Comparison of ENCODE assay signal across 9 cellular contexts in the genomic region with DNA sequence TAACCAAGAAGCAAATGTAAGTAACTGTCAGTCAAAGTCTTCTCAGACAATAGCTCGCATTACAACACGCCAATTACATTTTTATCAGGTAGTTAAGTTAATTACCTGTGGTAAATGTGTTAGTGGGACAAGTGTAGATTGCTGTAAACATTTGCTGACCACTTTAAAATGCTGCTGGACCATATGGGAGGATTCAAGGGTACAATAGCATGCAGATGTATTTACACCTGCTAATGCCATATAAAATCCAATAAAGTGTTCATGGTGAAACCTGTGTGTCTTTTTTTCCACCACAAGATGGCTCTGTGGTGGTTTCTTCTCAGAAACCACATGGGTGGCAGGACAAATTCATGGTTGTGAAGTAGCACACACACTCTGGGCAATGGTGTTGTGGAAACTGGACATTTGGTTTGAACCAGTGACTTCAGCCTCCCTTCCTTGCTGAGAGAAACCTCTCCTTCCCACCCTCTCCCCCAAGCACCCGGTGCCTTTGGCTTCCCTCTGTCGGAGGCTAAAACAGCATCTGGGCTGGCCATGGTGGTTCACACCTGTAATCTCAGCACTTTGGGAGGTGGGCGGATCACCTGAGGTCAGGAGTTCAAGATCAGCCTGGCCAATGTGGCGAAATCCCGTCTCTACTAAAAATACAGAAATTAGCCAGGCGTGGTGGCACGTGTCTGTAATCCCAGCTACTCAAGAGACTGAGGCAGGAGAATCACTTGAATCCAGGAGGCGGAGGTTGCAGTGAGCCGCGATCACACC. TPM values are rescaled to one million over a fixed set of nuclear protein-coding genes. Genes with fewer than 3 reads are reported as not detected.
A peak's percentile ranks its signal among the peaks of the same experiment; 100 is the strongest.
DNase-seq lines count a peak whose midpoint lies in the region; ATAC-seq, FAIRE-seq and TF ChIP-seq lines count a peak whose summit lies in the region.
"Had no signal": no experiment of that assay in that cellular context is flagged by ENCODE, and none has a peak within 500 bp of the region (broad histone marks: within the 10 kb centered on the region; RNA-seq: fewer than 3 reads in every experiment).

No MANE protein-coding gene starts in this region.

- peak in 4 of 5 donors; percentile 12 to 60 (median 46) for DNase-seq in CD8-positive, alpha-beta memory T cell
- DNase-seq in NCI-H748 treated with DMSO at 0.1 percent for 48 hours (lab: John Stamatoyannopoulos, UW) = peak; percentile 98
- peak; percentile 45 for DNase-seq in amniotic epithelial cell (ENCODE audit: low read depth)
- no peak for DNase-seq in kidney
- DNase-seq in uterus = no peak
- no peak for DNase-seq in ecto neural progenitor cell (ENCODE audit: low spot score)

- no peak overlapping the region for H3K9ac ChIP-seq in kidney (ENCODE audit: low read length in 2 of 2)

- H3K4me1 Mint-ChIP-seq in CD8-positive, alpha-beta memory T cell = peaks cover 4 to 5% (median 5%) of the 10 kb centered on the region in 3 donors

- H3K4me3 Mint-ChIP-seq in CD8-positive, alpha-beta memory T cell = peak overlapping the region in 2 of 7 donors; percentile 20 to 68

- H3K27me3 Mint-ChIP-seq in CD8-positive, alpha-beta memory T cell = peaks cover 19 to 35% of the 10 kb centered on the region in 2 donors

- ATAC-seq in GM19351 (IDR thresholded peaks at IDR 0.05; ENCODE audit: unreplicated experiment) (peak; percentile 54), HG03139 (IDR thresholded peaks at IDR 0.05; ENCODE audit: unreplicated experiment) (no peak)

- peaks cover 7% of the 10 kb centered on the region for H3K27me3 ChIP-seq in CD8-positive, alpha-beta memory T cell (ENCODE audit: insufficient read depth, low read length, poor library complexity, severe bottlenecking)
- H3K27me3 ChIP-seq in uterus = no peaks in the 10 kb centered on the region

- peak overlapping the region in 2 of 8 donors; percentile 53 to 54 for H3K27ac Mint-ChIP-seq in CD8-positive, alpha-beta memory T cell

- FAIRE-seq in kidney (lab: Jason Lieb, UNC) = no peak

- no peak overlapping the region for H3K4me3 ChIP-seq in CD8-positive, alpha-beta memory T cell (ENCODE audit: low read length)
- no peak overlapping the region for H3K4me3 ChIP-seq in kidney (ENCODE audit: low read length in 2 of 2)
- H3K4me3 ChIP-seq in uterus = no peak overlapping the region
- H3K4me3 ChIP-seq: SJSA1 had no signal

- TF ChIP-seq CTCF in kidney (IDR thresholded peaks at IDR 0.05; ENCODE audit: borderline replicate concordance, extremely low read depth, insufficient read depth) (peak; percentile 34), uterus (IDR thresholded peaks at IDR 0.05) (peak in 3 of 4 experiments; percentile 27 to 46 (median 36))

- H3K9me3 ChIP-seq in CD8-positive, alpha-beta memory T cell (ENCODE audit: low read length) = no peaks in the 10 kb centered on the region
- peaks cover 0 to 3% of the 10 kb centered on the region in 2 donors for H3K9me3 ChIP-seq in kidney (ENCODE audit: control insufficient read depth in 1 of 2, low read length in 2 of 2)
- no peaks in the 10 kb centered on the region for H3K9me3 ChIP-seq in uterus
- H3K9me3 ChIP-seq: SJSA1 had no signal

- intact Hi-C loops in kidney (cut with DNase I) = no loop called here
- intact Hi-C loops in uterus (cut with DNase I; ENCODE audit: low total_unique reads) = no loop called here

- H3K36me3 Mint-ChIP-seq in CD8-positive, alpha-beta memory T cell = no peaks in the 10 kb centered on the region

- H3K36me3 ChIP-seq in CD8-positive, alpha-beta memory T cell (ENCODE audit: insufficient read depth, low read length) = no peaks in the 10 kb centered on the region
- H3K36me3 ChIP-seq in kidney (ENCODE audit: control insufficient read depth in 1 of 2, insufficient read depth in 2 of 2, low read length in 2 of 2) (no peaks in the 10 kb centered on the region), uterus (no peaks in the 10 kb centered on the region)
- H3K36me3 ChIP-seq: SJSA1 had no signal

- CTCF ChIA-PET in CD8-positive, alpha-beta memory T cell (lab: Charles Lee) = interaction anchor here (1.1 to 2.6 kb wide), 8 partner anchors 17 to 421 kb away, joined by 3 to 20 read pairs (median 4); no protein-coding TSS in a partner anchor

- no peak for TF ChIP-seq POLR2A in uterus (IDR thresholded peaks at IDR 0.05)

- H3K4me1 ChIP-seq in CD8-positive, alpha-beta memory T cell (ENCODE audit: insufficient read depth, low read length) = peaks cover 8% of the 10 kb centered on the region
- peaks cover 17 to 31% of the 10 kb centered on the region in 2 donors for H3K4me1 ChIP-seq in kidney (ENCODE audit: control insufficient read depth in 1 of 2, insufficient read depth in 1 of 2, low read depth in 1 of 2, low read length in 2 of 2)
- no peaks in the 10 kb centered on the region for H3K4me1 ChIP-seq in uterus

- H3K9me3 Mint-ChIP-seq in CD8-positive, alpha-beta memory T cell = no peaks in the 10 kb centered on the region

- H3K27ac ChIP-seq in CD8-positive, alpha-beta memory T cell (ENCODE audit: low read depth, low read length) = no peak overlapping the region
- H3K27ac ChIP-seq in kidney (ENCODE audit: low read depth in 2 of 2, low read length in 2 of 2) (no peak overlapping the region), uterus (no peak overlapping the region)
- H3K27ac ChIP-seq: SJSA1 had no signal

- POLR2A ChIA-PET in CD8-positive, alpha-beta memory T cell (lab: Charles Lee) = interaction anchor here (1.2 kb wide), 1 partner anchor 19 kb away, joined by 3 read pairs; no protein-coding TSS in a partner anchor

RNA-seq across cellular contexts. Expression of a gene that starts 18.1 kb away (rescaled TPM):
- total RNA-seq in CD8-positive, alpha-beta memory T cell = 100 to 1,000 TPM; 296 to 323 TPM
- polyA plus RNA-seq in CD8-positive, alpha-beta memory T cell = 606 TPM
- 64.8 TPM for total RNA-seq in kidney
- polyA plus RNA-seq in kidney (ENCODE audit: insufficient read depth, low read depth, low replicate concordance) = 126 TPM
- 100 to 1,000 TPM in 2 of 4 donors, 10 to 100 TPM in 2; 31.8 to 174 (median 98.3) TPM for total RNA-seq in uterus

RNA-seq across cellular contexts. Expression of a gene that starts 44.0 kb away (rescaled TPM):
- 10 to 100 TPM; 35.7 to 37.5 TPM for total RNA-seq in CD8-positive, alpha-beta memory T cell
- 88.2 TPM for polyA plus RNA-seq in CD8-positive, alpha-beta memory T cell
- total RNA-seq in kidney (48.5 TPM), uterus (100 to 1,000 TPM in 1 of 4 donors, 10 to 100 TPM in 3; 14.6 to 102 (median 40.0) TPM)
- polyA plus RNA-seq in kidney (ENCODE audit: insufficient read depth, low read depth, low replicate concordance) = 130 TPM

Comparison
In these comparisons a context has a peak if more than half of its experiments do, and no peak if none do; other contexts are left out.
1. DNase-seq: peak in CD8-positive, alpha-beta memory T cell (4 of 5), NCI-H748 treated with DMSO at 0.1 percent for 48 hours (single experiment) and amniotic epithelial cell (single experiment); none in kidney (single experiment), uterus (0 of 2) and ecto neural progenitor cell (single experiment).